Comparison of ENCODE assay signal across 14 cellular contexts in genomic region chr4:77777135-77777777, GRCh38. TPM values are rescaled to one million over a fixed set of nuclear protein-coding genes. Genes with fewer than 3 reads are reported as not detected.
DNase-seq lines count a peak whose midpoint lies in the region; ATAC-seq and TF ChIP-seq lines count a peak whose summit lies in the region.
"Had no signal": no experiment of that assay in that cellular context is flagged by ENCODE, and none has a peak within 500 bp of the region (broad histone marks: within the 10 kb centered on the region; RNA-seq: fewer than 3 reads in every experiment).

No MANE protein-coding gene starts in this region.

- ATAC-seq in HG03457 (IDR thresholded peaks at IDR 0.05; ENCODE audit: unreplicated experiment) (no peak), HG03469 (IDR thresholded peaks at IDR 0.05; ENCODE audit: unreplicated experiment) (no peak)
- ATAC-seq: HCT116 had no signal

- peak overlapping the region; percentile 52 for H3K27ac ChIP-seq in neutrophil
- H3K27ac ChIP-seq: 22Rv1, parathyroid adenoma had no signal

- H3K4me1 ChIP-seq in neutrophil (ENCODE audit: control insufficient read depth in 1 of 2, insufficient read depth in 1 of 2, low read depth in 1 of 2, low read length in 1 of 2) = peaks cover 4 to 12% of the 10 kb centered on the region in 2 experiments

- no peaks in the 10 kb centered on the region for H3K27me3 ChIP-seq in neutrophil

- DNase-seq in NOMO-1 treated with DMSO at 0.1 percent for 48 hours (lab: John Stamatoyannopoulos, UW; ENCODE audit: unreplicated experiment) (peak; percentile 7), NOMO-1 treated with dmso at 0.1 percent for 144 hours (lab: John Stamatoyannopoulos, UW; ENCODE audit: unreplicated experiment) (no peak), LHCN-M2 (ENCODE audit: low read depth) (peak; percentile 12), choroid plexus epithelial cell (ENCODE audit: low read depth) (peak; percentile 47), dermis blood vessel endothelial cell (no peak)
- DNase-seq: anterior cingulate cortex; DMS 273 treated with DMSO at 0.1 percent for 48 hours; stimulated activated CD4-positive, alpha-beta T cell treated with anti-CD3 and anti-CD28 coated beads, Interleukin-4, amount 100 ng/mL, for 4 hours had no signal

- H3K36me3 ChIP-seq in neutrophil = peaks cover 23% of the 10 kb centered on the region

- TF ChIP-seq CTCF in choroid plexus epithelial cell (conservative IDR thresholded peaks at IDR 0.05; ENCODE audit: low read depth, low read length) (no peak), neutrophil (IDR thresholded peaks at IDR 0.05) (no peak)

- H3K4me3 ChIP-seq in choroid plexus epithelial cell (ENCODE audit: low read depth, low read length) = no peak overlapping the region
- no peak overlapping the region for H3K4me3 ChIP-seq in neutrophil (ENCODE audit: low read depth in 1 of 2, low read length in 1 of 2)

- H3K9me3 ChIP-seq in neutrophil = no peaks in the 10 kb centered on the region

RNA-seq across cellular contexts. Expression of gene CNOT6L, which starts 41.9 kb away (rescaled TPM):
- total RNA-seq in LHCN-M2 (2014; rRNA removed) = 7.4 and 8.3 TPM in 2 replicates
- 3.5 TPM for polyA plus RNA-seq in LHCN-M2 (2012)
- 37.4 and 83.4 TPM in 2 replicates for total RNA-seq in dermis blood vessel endothelial cell

Comparison
In these comparisons a context has a peak if more than half of its experiments do, and no peak if none do; other contexts are left out.
1. DNase-seq: peak in NOMO-1 treated with DMSO at 0.1 percent for 48 hours (single experiment), LHCN-M2 (single experiment) and choroid plexus epithelial cell (single experiment); none in NOMO-1 treated with dmso at 0.1 percent for 144 hours (single experiment) and dermis blood vessel endothelial cell (single experiment).